In genomic region chr15:67511606-67512005, GRCh38 we compare ENCODE assay signal across 14 cellular contexts. TPM values are rescaled to one million over a fixed set of nuclear protein-coding genes. Genes with fewer than 3 reads are reported as not detected.
DNase-seq lines count a peak whose midpoint lies in the region; ATAC-seq, FAIRE-seq and TF ChIP-seq lines count a peak whose summit lies in the region.
"Had no signal": no experiment of that assay in that cellular context is flagged by ENCODE, and none has a peak within 500 bp of the region (broad histone marks: within the 10 kb centered on the region; RNA-seq: fewer than 3 reads in every experiment).

No MANE protein-coding gene starts in this region.

- no peak overlapping the region for H3K23ac ChIP-seq in IMR-90 (ENCODE audit: low read depth, low read length)

- RAD21 ChIA-PET in GM12878 (lab: Charles Lee; ENCODE audit: unreplicated experiment), result interaction anchor here (0.9 to 1.1 kb wide), 3 partner anchors 11 to 321 kb away, joined by 3 read pairs; no protein-coding TSS in a partner anchor

- no peak for TF ChIP-seq EP300 in GM12878 (IDR thresholded peaks at IDR 0.05; ENCODE audit: borderline replicate concordance in 1 of 2, control insufficient read depth in 1 of 2, low read depth in 2 of 2, low read length in 2 of 2)

- ATAC-seq in IMR-90 (ENCODE audit: low read depth) (no peak), GM12878 (peak; percentile 22), HG02885 (IDR thresholded peaks at IDR 0.05; ENCODE audit: poor library complexity, unreplicated experiment) (no peak)
- ATAC-seq: CD8-positive, alpha-beta T cell; T-cell had no signal

- H4K5ac ChIP-seq in IMR-90 (ENCODE audit: low read depth, low read length), result no peak overlapping the region

- POLR2A ChIA-PET in AG04450 (lab: Yijun Ruan, JAX) (no interaction called here), IMR-90 (lab: Charles Lee; ENCODE audit: unreplicated experiment) (no interaction called here), GM12878 (lab: Charles Lee) (interaction anchor here (0.6 to 1.2 kb wide), 4 partner anchors 9 to 519 kb away, joined by 3 to 4 read pairs (median 3); no protein-coding TSS in a partner anchor)

- no peaks in the 10 kb centered on the region for H3K36me3 ChIP-seq in IMR-90 (ENCODE audit: control insufficient read depth, insufficient read depth, low read length)
- peaks cover 0 to 6% of the 10 kb centered on the region in 2 experiments; a peak in 1 of 4 replicates for H3K36me3 ChIP-seq in GM12878 (ENCODE audit: control insufficient read depth in 2 of 2, insufficient read depth in 2 of 2, low read length in 1 of 2)

- H3K56ac ChIP-seq in IMR-90 (ENCODE audit: extremely low read depth, insufficient read depth, low read length), result no peak overlapping the region

- H4K8ac ChIP-seq in IMR-90 (ENCODE audit: low read depth in 2 of 2, low read length in 2 of 2), result peak overlapping the region in 1 of 2 experiments; percentile 75; a peak in 1 of 4 replicates

- peak overlapping the region; percentile 52 for H3K27ac ChIP-seq in AG04450 (ENCODE audit: low read depth, low read length)
- peak overlapping the region; percentile 50; the same call in 1 of the 2 replicates for H3K27ac ChIP-seq in IMR-90 (ENCODE audit: insufficient read depth, low read length)
- no peak overlapping the region for H3K27ac ChIP-seq in GM12878 (ENCODE audit: control insufficient read depth, insufficient read depth)
- H3K27ac ChIP-seq: KMS-11 had no signal

- no peak for TF ChIP-seq CTCF in AG04450 (IDR thresholded peaks at IDR 0.05; ENCODE audit: low read depth, low read length)
- no peak for TF ChIP-seq CTCF in IMR-90 (conservative IDR thresholded peaks at IDR 0.05; ENCODE audit: low read depth, low read length)
- no peak for TF ChIP-seq CTCF in GM12878 (IDR thresholded peaks at IDR 0.05 in 2 of 3, conservative IDR thresholded peaks at IDR 0.05 in 1 of 3; ENCODE audit: control insufficient read depth in 2 of 3, extremely low read depth in 1 of 3, insufficient read depth in 1 of 3, low read depth in 3 of 3, low read length in 3 of 3)

- no peak for FAIRE-seq in GM12878 (lab: Jason Lieb, UNC)
- FAIRE-seq: D721Med, H54 had no signal

- H3K9ac ChIP-seq in IMR-90 (ENCODE audit: low read depth, low read length), result no peak overlapping the region
- H3K9ac ChIP-seq in GM12878 (ENCODE audit: control insufficient read depth, insufficient read depth, low read length), result no peak overlapping the region
- H3K9ac ChIP-seq: KMS-11 had no signal

- intact Hi-C loops in IMR-90 (cut with micrococcal nuclease) (no loop called here), GM12878 (cut with micrococcal nuclease; ENCODE audit: unreplicated experiment) (no loop called here)

- H3K4me1 ChIP-seq in IMR-90 (ENCODE audit: control insufficient read depth, insufficient read depth, low read length) (peaks cover 7% of the 10 kb centered on the region), GM12878 (ENCODE audit: control insufficient read depth, insufficient read depth, low read length) (peaks cover 8% of the 10 kb centered on the region)

- no peak overlapping the region; the same call in 1 of the 2 replicates for H3K18ac ChIP-seq in IMR-90 (ENCODE audit: low read depth, low read length)

- no peaks in the 10 kb centered on the region for H3K79me2 ChIP-seq in GM12878 (ENCODE audit: control insufficient read depth, insufficient read depth, low read length)

- in situ Hi-C loops in IMR-90 (cut with MboI; ENCODE audit: low sequenced_read_pairs), result no loop called here
- in situ Hi-C loops in GM12878 (cut with MboI), result no loop called here

- H3K27me3 ChIP-seq in AG04450 (ENCODE audit: control insufficient read depth, insufficient read depth, low read length) (no peaks in the 10 kb centered on the region), IMR-90 (ENCODE audit: control insufficient read depth, insufficient read depth, low read length) (no peaks in the 10 kb centered on the region), GM12878 (replicated peaks in 1 of 2; ENCODE audit: control insufficient read depth in 2 of 2, insufficient read depth in 2 of 2, low read length in 1 of 2) (no peaks in the 10 kb centered on the region)

- H2BK5ac ChIP-seq in IMR-90 (ENCODE audit: low read depth, low read length, poor library complexity, severe bottlenecking), result no peak overlapping the region

- H4K20me1 ChIP-seq in IMR-90 (ENCODE audit: insufficient read depth, low read length) (no peaks in the 10 kb centered on the region), GM12878 (ENCODE audit: control insufficient read depth, insufficient read depth) (no peaks in the 10 kb centered on the region)

- H3K4ac ChIP-seq in IMR-90 (ENCODE audit: low read depth, low read length), result peak overlapping the region; percentile 65

- H2BK15ac ChIP-seq in IMR-90 (ENCODE audit: low read depth, low read length), result no peak overlapping the region

- dilution Hi-C loops in IMR-90 (cut with HindIII; ENCODE audit: low sequenced_read_pairs, unreplicated experiment), result no loop called here

- H3K9me1 ChIP-seq in IMR-90 (ENCODE audit: insufficient read depth, low read length), result peaks cover 2% of the 10 kb centered on the region; the same call in 1 of the 2 replicates

- H2AK5ac ChIP-seq in IMR-90 (ENCODE audit: low read depth, low read length), result peak overlapping the region; percentile 14; the same call in 1 of the 2 replicates

- peak overlapping the region; percentile 57 for H3K14ac ChIP-seq in IMR-90 (replicated peaks; ENCODE audit: low read depth, low read length)

- peak overlapping the region; percentile 57; the same call in 1 of the 2 replicates for H4K91ac ChIP-seq in IMR-90 (ENCODE audit: insufficient read depth, low read depth, low read length)

- peak overlapping the region; percentile 75; the same call in 1 of the 2 replicates for H2BK120ac ChIP-seq in IMR-90 (ENCODE audit: low read depth, low read length)

- SMC1A ChIA-PET in GM12878 (lab: Charles Lee; ENCODE audit: uncharacterized antibody, unreplicated experiment), result interaction anchor here (0.6 to 2.9 kb wide), 7 partner anchors 9 to 55 kb away, joined by 3 to 16 read pairs (median 3); no protein-coding TSS in a partner anchor

- H2AFZ ChIP-seq in IMR-90 (replicated peaks; ENCODE audit: low read length, poor library complexity) (no peak overlapping the region), GM12878 (ENCODE audit: control insufficient read depth, low read depth, low read length) (no peak overlapping the region)

- H2AK9ac ChIP-seq in IMR-90 (replicated peaks; ENCODE audit: low read depth, low read length, poor library complexity), result no peak overlapping the region

- H3K9me3 ChIP-seq in AG04450 (ENCODE audit: control insufficient read depth, insufficient read depth, low read length) (no peaks in the 10 kb centered on the region), IMR-90 (ENCODE audit: control insufficient read depth, insufficient read depth, low read length) (no peaks in the 10 kb centered on the region), GM12878 (replicated peaks; ENCODE audit: control insufficient read depth, insufficient read depth, low read length) (no peaks in the 10 kb centered on the region)

- no peak for DNase-seq in AG04450 (ENCODE audit: low read depth, low spot score)
- DNase-seq in ELR (ENCODE audit: low read depth), result peak; percentile 39
- DNase-seq in IMR-90, result peak; percentile 11
- DNase-seq in GM12878 (ENCODE audit: low read depth, low spot score), result no peak
- no peak for DNase-seq in AML-193 (lab: John Stamatoyannopoulos, UW)
- DNase-seq in NCI-H1694 treated with DMSO at 0.1 percent for 48 hours (lab: John Stamatoyannopoulos, UW), result no peak
- no peak for DNase-seq in NCI-H226
- DNase-seq: CD8-positive, alpha-beta T cell; DMS79 treated with DMSO at 0.1 percent for 48 hours; T-cell had no signal

- TF ChIP-seq RAD21 in IMR-90 (IDR thresholded peaks at IDR 0.05; ENCODE audit: low read length) (no peak), GM12878 (IDR thresholded peaks at IDR 0.05; ENCODE audit: insufficient read depth, low read depth, low read length) (no peak)

- H3K79me1 ChIP-seq in IMR-90 (ENCODE audit: low read depth in 1 of 2, low read length in 2 of 2), result no peaks in the 10 kb centered on the region

- no TSS peak for BruUV-seq in IMR-90 (replicated peaks; lab: Mats Ljungman, UMichigan)
- no TSS peak for BruUV-seq in GM12878 (replicated peaks; lab: Mats Ljungman, UMichigan)

- TF ChIP-seq POLR2A in IMR-90 (IDR thresholded peaks at IDR 0.05; ENCODE audit: low read depth, low read length) (no peak), GM12878 (IDR thresholded peaks at IDR 0.05; ENCODE audit: low read depth, low read length) (no peak)

- no peak overlapping the region for H3K4me3 ChIP-seq in AG04450 (ENCODE audit: low read depth, low read length)
- H3K4me3 ChIP-seq in IMR-90 (ENCODE audit: insufficient read depth, low read depth, low read length), result no peak overlapping the region
- H3K4me3 ChIP-seq in GM12878, result no peak overlapping the region

- H2BK20ac ChIP-seq in IMR-90 (ENCODE audit: low read depth, low read length), result peak overlapping the region; percentile 88

- no peak overlapping the region for H3K4me2 ChIP-seq in IMR-90 (ENCODE audit: low read depth, low read length)
- H3K4me2 ChIP-seq in GM12878 (ENCODE audit: control insufficient read depth, insufficient read depth), result no peak overlapping the region
- H3K4me2 ChIP-seq: KMS-11 had no signal

- WGBS in IMR-90 (ENCODE audit: extremely low coverage in 2 of 2, insufficient read length in 1 of 2), 2 experiments, result no CpG with 5 or more reads among the region's 3 CpGs
- 78% methylated on average over 1 of the region's 3 CpGs for WGBS in GM12878 (ENCODE audit: insufficient coverage, insufficient replicate concordance, low lambda C conversion rate, missing lambda C conversion rate)

- CTCF ChIA-PET in AG04450 (lab: Charles Lee) (interaction anchor here (0.8 kb wide), 1 partner anchor 9 kb away, joined by 3 read pairs; the partner anchor contains the start of gene C15orf61), IMR-90 (lab: Yijun Ruan, JAX) (interaction anchor here (0.8 kb wide), 1 partner anchor 243 kb away, joined by 3 read pairs; no protein-coding TSS in a partner anchor), GM12878 (lab: Yijun Ruan, JAX) (interaction anchor here (0.6 to 1.1 kb wide), 3 partner anchors 8 to 359 kb away, joined by 3 read pairs; partner anchors contain the start of gene C15orf61)

RNA-seq across cellular contexts. Expression of gene C15orf61, which starts 9.3 kb away (rescaled TPM):
- polyA plus RNA-seq in AG04450 (2011; rRNA removed) (2.3 and 3.2 TPM in 2 replicates), IMR-90 (2012; rRNA removed) (2.5 TPM in 2 replicates), GM12878 (2011; rRNA removed) (3.6 and 6.1 TPM in 2 replicates), GM12878 (2014; fragmentation: Illumina TruSeq; extraction: Trizol) (1.7 and 3.2 TPM in 2 replicates), GM12878 (2014; fragmentation: Nextera tagmentation; extraction: Ambion mirVana) (1 to 10 TPM; 1.4 to 4.5 TPM), GM12878 (2014; rRNA removed) (4.0 and 5.2 TPM in 2 replicates), GM12878 (2016; fragmentation: Nextera tagmentation; extraction: Ambion mirVana) (1 to 10 TPM; 7.7 to 8.7 TPM)
- polyA minus RNA-seq in AG04450 (2011; rRNA and poly(A)+ RNA removed), result 1.6 and 2.9 TPM in 2 replicates
- total RNA-seq in IMR-90 (2012; rRNA removed) (1.4 and 1.7 TPM in 2 replicates), GM12878 (2014; rRNA removed) (5.8 and 7.5 TPM in 2 replicates), GM12878 (2014; rRNA removed; fragmentation: Illumina TruSeq; extraction: Trizol) (2.3 and 3.4 TPM in 2 replicates), GM12878 (2021) (6.2 and 7.4 TPM in 2 replicates)
- 1.4 and 3.2 TPM in 2 replicates for polyA plus RNA-seq in IMR-90 (2012; cell fraction: cytosol; rRNA removed)
- polyA plus RNA-seq in IMR-90 (2012; cell fraction: nucleus; rRNA removed; ENCODE audit: low replicate concordance), result 1.8 and 1.9 TPM in 2 replicates
- 11.1 and 14.2 TPM in 2 replicates for total RNA-seq in GM12878 (2013; cell fraction: nucleolus; rRNA removed)
- polyA plus RNA-seq in GM12878 (2011; ENCODE audit: low read depth), result 0.39 TPM
- polyA plus RNA-seq in GM12878 (2011; cell fraction: cytosol; rRNA removed), result 3.0 and 4.0 TPM in 2 replicates
- 5.3 and 6.0 TPM in 2 replicates for polyA plus RNA-seq in GM12878 (2011; cell fraction: nucleus; rRNA removed)
- 2.9 and 3.7 TPM in 2 replicates for polyA plus RNA-seq in GM12878 (2012)
- polyA minus RNA-seq in GM12878 (2011; rRNA and poly(A)+ RNA removed), result 3.5 and 3.6 TPM in 2 replicates
- polyA minus RNA-seq in GM12878 (2011; cell fraction: cytosol; rRNA and poly(A)+ RNA removed), result 1.5 and 2.1 TPM in 2 replicates
- polyA minus RNA-seq in GM12878 (2011; cell fraction: nucleus; rRNA and poly(A)+ RNA removed), result 13.2 and 28.5 TPM in 2 replicates

RNA-seq across cellular contexts. Expression of gene MAP2K5, which starts 30.9 kb away (rescaled TPM):
- polyA plus RNA-seq in AG04450 (2011; rRNA removed) (5.4 and 5.6 TPM in 2 replicates), IMR-90 (2012; rRNA removed) (4.6 and 6.1 TPM in 2 replicates), GM12878 (2011; rRNA removed) (5.1 and 7.0 TPM in 2 replicates), GM12878 (2014; fragmentation: Illumina TruSeq; extraction: Trizol) (12.5 and 13.6 TPM in 2 replicates), GM12878 (2014; fragmentation: Nextera tagmentation; extraction: Ambion mirVana) (1 to 10 TPM; 1.3 to 2.0 TPM), GM12878 (2014; rRNA removed) (8.3 and 10.2 TPM in 2 replicates), GM12878 (2016; fragmentation: Nextera tagmentation; extraction: Ambion mirVana) (10 to 100 TPM; 14.6 to 16.6 TPM)
- polyA minus RNA-seq in AG04450 (2011; rRNA and poly(A)+ RNA removed), result 7.6 and 10.1 TPM in 2 replicates
- total RNA-seq in IMR-90 (2012; rRNA removed) (1.6 and 2.8 TPM in 2 replicates), GM12878 (2014; rRNA removed) (5.9 and 6.3 TPM in 2 replicates), GM12878 (2014; rRNA removed; fragmentation: Illumina TruSeq; extraction: Trizol) (10.7 and 10.9 TPM in 2 replicates), GM12878 (2021) (19.3 and 19.4 TPM in 2 replicates)
- polyA plus RNA-seq in IMR-90 (2012; cell fraction: cytosol; rRNA removed), result 4.6 and 5.5 TPM in 2 replicates
- 4.4 and 6.1 TPM in 2 replicates for polyA plus RNA-seq in IMR-90 (2012; cell fraction: nucleus; rRNA removed; ENCODE audit: low replicate concordance)
- total RNA-seq in GM12878 (2013; cell fraction: nucleolus; rRNA removed), result 39.1 and 40.1 TPM in 2 replicates
- 8.7 TPM for polyA plus RNA-seq in GM12878 (2011; ENCODE audit: low read depth)
- polyA plus RNA-seq in GM12878 (2011; cell fraction: cytosol; rRNA removed), result 2.6 and 3.7 TPM in 2 replicates
- 16.5 and 22.6 TPM in 2 replicates for polyA plus RNA-seq in GM12878 (2011; cell fraction: nucleus; rRNA removed)
- polyA plus RNA-seq in GM12878 (2012), result 12.2 and 15.8 TPM in 2 replicates
- polyA minus RNA-seq in GM12878 (2011; rRNA and poly(A)+ RNA removed), result 14.6 and 16.8 TPM in 2 replicates
- polyA minus RNA-seq in GM12878 (2011; cell fraction: cytosol; rRNA and poly(A)+ RNA removed), result 3.1 and 5.3 TPM in 2 replicates
- polyA minus RNA-seq in GM12878 (2011; cell fraction: nucleus; rRNA and poly(A)+ RNA removed), result 30.6 and 61.8 TPM in 2 replicates

Comparison
In these comparisons a context has a peak if more than half of its experiments do, and no peak if none do; other contexts are left out.
1. DNase-seq: peak in ELR (single experiment) and IMR-90 (single experiment); none in AG04450 (single experiment), GM12878 (single experiment), AML-193 (0 of 2), NCI-H1694 treated with DMSO at 0.1 percent for 48 hours (single experiment) and NCI-H226 (single experiment).